In genomic region chr7:22811746-22812280, GRCh38 we compare ENCODE assay signal across 1 cellular context.
A peak's percentile ranks its signal among the peaks of the same experiment; 100 is the strongest.
TF ChIP-seq lines count a peak whose summit lies in the region.

No MANE protein-coding gene starts in this region.

TF ChIP-seq in K562, 482 proteins besides CTCF, POLR2A, EP300 and RAD21:
- TF ChIP-seq ATF2 (CRISPR knock-in tag; IDR thresholded peaks at IDR 0.05), result no peak
- no peak for TF ChIP-seq ETV6 (IDR thresholded peaks at IDR 0.05; ENCODE audit: borderline replicate concordance in 1 of 2, low read depth in 2 of 2, low read length in 1 of 2)
- no peak for TF ChIP-seq ETV6 (CRISPR knock-in tag; IDR thresholded peaks at IDR 0.05; ENCODE audit: borderline replicate concordance)
- no peak for TF ChIP-seq MECOM (CRISPR knock-in tag; IDR thresholded peaks at IDR 0.05)
- 0 out of 2 replicates have a peak, but pooled peaks have one; percentile 33 for TF ChIP-seq POLR2AphosphoS2 (IDR thresholded peaks at IDR 0.05; ENCODE audit: low read length)
- no peak for TF ChIP-seq ZBTB2 (IDR thresholded peaks at IDR 0.05)
- 0 out of 2 replicates have a peak, but pooled peaks have one; percentile 11 for TF ChIP-seq ZNF316 (IDR thresholded peaks at IDR 0.05)
